In genomic region chrX:153726286-153727107, GRCh38 we compare ENCODE assay signal across 8 cellular contexts. TPM values are rescaled to one million over a fixed set of nuclear protein-coding genes. Genes with fewer than 3 reads are reported as not detected.
DNase-seq lines count a peak whose midpoint lies in the region; ATAC-seq and TF ChIP-seq lines count a peak whose summit lies in the region.

No MANE protein-coding gene starts in this region.

- H3K4me1 ChIP-seq in DND-41 (ENCODE audit: insufficient read depth, low read length) (peaks cover 24% of the 10 kb centered on the region), lung (ENCODE audit: control insufficient read depth in 2 of 2, insufficient read depth in 2 of 2, low read length in 2 of 2) (peaks cover 9 to 15% of the 10 kb centered on the region in 2 donors)

- no peak for TF ChIP-seq CTCF in DND-41 (IDR thresholded peaks at IDR 0.05; ENCODE audit: borderline replicate concordance, extremely low read depth, low read length, poor library complexity, severe bottlenecking)
- TF ChIP-seq CTCF in GM20000 (IDR thresholded peaks at IDR 0.05; ENCODE audit: extremely low read depth, missing control alignments) = no peak
- no peak for TF ChIP-seq CTCF in choroid plexus epithelial cell (conservative IDR thresholded peaks at IDR 0.05; ENCODE audit: low read depth, low read length)
- no peak for TF ChIP-seq CTCF in lung (IDR thresholded peaks at IDR 0.05; ENCODE audit: control extremely low read depth, extremely low read depth)

- peak; percentile 65 for DNase-seq in DND-41
- DNase-seq in GM20000 (ENCODE audit: low spot score) = peak; percentile 84
- DNase-seq in HPDE6-E6E7 (ENCODE audit: extremely low spot score) = peak; percentile 42
- DNase-seq in SKM-1 treated with dmso at 0.1 percent for 144 hours (lab: John Stamatoyannopoulos, UW; ENCODE audit: unreplicated experiment) = peak; percentile 59
- DNase-seq in choroid plexus epithelial cell (ENCODE audit: low read depth) = peak; percentile 47
- DNase-seq in lung (ENCODE audit: low spot score) = peak; percentile 60
- DNase-seq in substantia nigra (lab: John Stamatoyannopoulos, UW) = peak in 39 of 49 donors; percentile 5 to 83 (median 62)

- H3K27ac ChIP-seq in DND-41 (ENCODE audit: low read length) (no peak overlapping the region), lung (ENCODE audit: low read depth in 1 of 2, low read length in 1 of 2) (peak overlapping the region; percentile 82 to 87), substantia nigra (ENCODE audit: low read depth, low read length, poor library complexity, severe bottlenecking) (peak overlapping the region; percentile 61)

- H4K20me1 ChIP-seq in DND-41 (ENCODE audit: insufficient read depth, low read length) = peaks cover 19% of the 10 kb centered on the region

- H3K9me3 ChIP-seq in DND-41 (ENCODE audit: insufficient read depth, low read length, severe bottlenecking) = no peaks in the 10 kb centered on the region
- H3K9me3 ChIP-seq in lung (ENCODE audit: control insufficient read depth in 2 of 2, insufficient read depth in 1 of 2, low read length in 1 of 2) = peaks cover 0 to 17% of the 10 kb centered on the region in 2 donors

- ATAC-seq in DND-41 (ENCODE audit: insufficient read depth, low read depth) (0 out of 3 replicates have a peak, but pooled peaks have one; percentile 14), lung (ENCODE audit: insufficient read depth, low FRiP score) (peak; percentile 17), HG03469 (IDR thresholded peaks at IDR 0.05; ENCODE audit: unreplicated experiment) (no peak)

- WGBS in lung, 2 donors = 4 to 43% methylated on average over 7 to 35 of the region's 35 CpGs

- H3K36me3 ChIP-seq in DND-41 (ENCODE audit: insufficient read depth, low read length) = peaks cover 15% of the 10 kb centered on the region; the same call in 1 of the 2 replicates
- H3K36me3 ChIP-seq in lung (ENCODE audit: control insufficient read depth in 2 of 2, insufficient read depth in 2 of 2, low read length in 2 of 2) = no peaks in the 10 kb centered on the region

- no peak overlapping the region for H2AFZ ChIP-seq in DND-41 (ENCODE audit: low read depth, low read length)

- peaks cover 24% of the 10 kb centered on the region for H3K79me2 ChIP-seq in DND-41 (ENCODE audit: insufficient read depth, low read length)

- H3K4me3 ChIP-seq in DND-41 (ENCODE audit: low read depth in 1 of 2, low read length in 2 of 2) (no peak overlapping the region), choroid plexus epithelial cell (ENCODE audit: low read depth, low read length) (peak overlapping the region; percentile 14), lung (peak overlapping the region; percentile 5)

- no peak overlapping the region for H3K4me2 ChIP-seq in DND-41 (ENCODE audit: insufficient read depth, low read length)

- no peak overlapping the region for H3K9ac ChIP-seq in DND-41 (ENCODE audit: low read depth, low read length)

- H3K27me3 ChIP-seq in DND-41 (ENCODE audit: insufficient read depth, low read length, poor library complexity) (no peaks in the 10 kb centered on the region), lung (ENCODE audit: control insufficient read depth, insufficient read depth) (no peaks in the 10 kb centered on the region)

RNA-seq across cellular contexts. Expression of gene ABCD1, which starts 1.8 kb away (rescaled TPM):
- 10 to 100 TPM in 1 of 2 donors, 1 to 10 TPM in 1; 5.7 to 19.7 TPM for total RNA-seq in lung
- polyA plus RNA-seq in lung = 10 to 100 TPM in 1 of 2 donors, 1 to 10 TPM in 1; 7.9 to 12.7 TPM

RNA-seq across cellular contexts. Expression of gene BCAP31, which starts 2.3 kb away (rescaled TPM):
- total RNA-seq in lung = 100 to 1,000 TPM in 1 of 2 donors, 10 to 100 TPM in 1; 76.8 to 233 TPM
- polyA plus RNA-seq in lung = 100 to 1,000 TPM; 180 to 283 TPM

RNA-seq across cellular contexts. Expression of gene PLXNB3, which starts 37.6 kb away (rescaled TPM):
- total RNA-seq in lung = 1 to 10 TPM; 1.0 to 2.6 TPM
- polyA plus RNA-seq in lung = 1 to 10 TPM; 1.2 to 1.7 TPM

RNA-seq across cellular contexts. Expression of gene SLC6A8, which starts 38.8 kb away (rescaled TPM):
- total RNA-seq in lung = 10 to 100 TPM in 1 of 2 donors, 1 to 10 TPM in 1; 9.6 to 21.5 TPM
- 10 to 100 TPM in 1 of 2 donors, 1 to 10 TPM in 1; 5.3 to 10.2 TPM for polyA plus RNA-seq in lung

RNA-seq across cellular contexts. Expression of gene PNCK, which starts 52.9 kb away (rescaled TPM):
- total RNA-seq in lung = under 1 TPM; 0.67 to 0.77 TPM
- under 1 TPM; 0.44 to 0.67 TPM for polyA plus RNA-seq in lung

Comparison
In these comparisons a context has a peak if more than half of its experiments do, and no peak if none do; other contexts are left out.
1. H3K4me3 ChIP-seq: peak in choroid plexus epithelial cell (single experiment) and lung (single experiment); none in DND-41 (0 of 2).
2. Peak in every context shown above with its lines, with median percentiles within 50 percentile points of each other: DNase-seq.